33 cellular contexts compared by ENCODE assay signal in genomic region chr14:63423889-63424288, GRCh38.
"Had no signal": no experiment of that assay in that cellular context is flagged by ENCODE, and none has a peak within 500 bp of the region (broad histone marks: within the 10 kb centered on the region; RNA-seq: fewer than 3 reads in every experiment).

No MANE protein-coding gene starts in this region.

- H3K27ac ChIP-seq: Peyer's patch, WERI-Rb-1 had no signal

- H3K36me3 ChIP-seq: MG63 had no signal

- DNase-seq: activated CD4-positive, alpha-beta T cell treated with anti-CD3 and anti-CD28 coated beads for 1 hour; activated CD4-positive, alpha-beta T cell treated with anti-CD3 and anti-CD28 coated beads, Interleukin-2, amount 10 ng/mL, durations not matched to agents 24 days and 14 days; activated CD4-positive, alpha-beta T cell treated with anti-CD3 and anti-CD28 coated beads, Interleukin-2, amount 50 U/mL, for 4 hours; activated CD4-positive, CD25-positive, alpha-beta regulatory T cell; activated CD8-positive, alpha-beta T cell treated with anti-CD3 and anti-CD28 coated beads for 36 hours; activated gamma-delta T cell; activated naive CD4-positive, alpha-beta T cell treated with Interleukin-2 at 50 U/mL for 16 hours; activated naive CD8-positive, alpha-beta T cell treated with anti-CD3 and anti-CD28 coated beads, Interleukin-2, amount 50 U/mL, for 24 hours; activated T-cell treated with anti-CD3 and anti-CD28 coated beads, Interleukin-2, amount 50 U/mL, for 24 hours; Kasumi-1; KG1; MG63; NCI-H1048; NCI-H1105 treated with DMSO at 0.1 percent for 48 hours; NCI-H1436; NCI-H1694; NCI-H1930; NCI-H2081 treated with DMSO at 0.1 percent for 48 hours; NCI-H226; NCI-H446 treated with DMSO at 0.1 percent for 48 hours; NCI-H524; PC-3; Peyer's patch; RPMI8226; SW 1271; T-helper 1 cell; T1000; WERI-Rb-1 had no signal

- H3K4me1 Mint-ChIP-seq: activated naive CD8-positive, alpha-beta T cell treated with anti-CD3 and anti-CD28 coated beads, Interleukin-2, amount 50 U/mL, for 24 hours had no signal

- H3K27me3 ChIP-seq: MG63, Peyer's patch had no signal

- FAIRE-seq: bronchial epithelial cell had no signal

- H3K27ac Mint-ChIP-seq: activated CD4-positive, alpha-beta T cell treated with anti-CD3 and anti-CD28 coated beads, Interleukin-2, amount 10 ng/mL, durations not matched to agents 24 days and 14 days; activated CD8-positive, alpha-beta T cell treated with anti-CD3 and anti-CD28 coated beads for 36 hours; activated naive CD8-positive, alpha-beta T cell; activated naive CD8-positive, alpha-beta T cell treated with anti-CD3 and anti-CD28 coated beads, Interleukin-2, amount 50 U/mL, for 24 hours; activated T-cell treated with anti-CD3 and anti-CD28 coated beads, Interleukin-2, amount 50 U/mL, for 24 hours; activated T-helper 2 cell treated with anti-CD3 and anti-CD28 coated beads, Interferon-gamma antibody, Interleukin-2, Interleukin-4, amounts not matched to agents 10 μg/mL and 5 μg/mL and 100 μg/mL, durations not matched to agents 14 hours and 24 hours and 36 hours had no signal

- H3K27me3 Mint-ChIP-seq: activated CD4-positive, alpha-beta T cell treated with anti-CD3 and anti-CD28 coated beads, Interleukin-2, amount 10 ng/mL, durations not matched to agents 24 days and 14 days; activated CD8-positive, alpha-beta T cell treated with anti-CD3 and anti-CD28 coated beads for 36 hours; activated naive CD8-positive, alpha-beta T cell; activated naive CD8-positive, alpha-beta T cell treated with anti-CD3 and anti-CD28 coated beads, Interleukin-2, amount 50 U/mL, for 24 hours; activated T-cell treated with anti-CD3 and anti-CD28 coated beads, Interleukin-2, amount 50 U/mL, for 24 hours; brain; central memory CD8-positive, alpha-beta T cell had no signal

- H3K4me3 ChIP-seq: MG63, Peyer's patch had no signal

- H3K9me3 ChIP-seq: MG63, Peyer's patch had no signal

- H3K9me3 Mint-ChIP-seq: activated CD4-positive, alpha-beta T cell treated with anti-CD3 and anti-CD28 coated beads, Interleukin-2, amount 10 ng/mL, durations not matched to agents 24 days and 14 days; activated CD8-positive, alpha-beta T cell treated with anti-CD3 and anti-CD28 coated beads for 36 hours; activated naive CD8-positive, alpha-beta T cell treated with anti-CD3 and anti-CD28 coated beads, Interleukin-2, amount 50 U/mL, for 24 hours; activated T-cell treated with anti-CD3 and anti-CD28 coated beads, Interleukin-2, amount 50 U/mL, for 24 hours; activated T-helper 2 cell treated with anti-CD3 and anti-CD28 coated beads, Interferon-gamma antibody, Interleukin-2, Interleukin-4, amounts not matched to agents 10 μg/mL and 5 μg/mL and 100 μg/mL, durations not matched to agents 14 hours and 24 hours and 36 hours; brain; central memory CD8-positive, alpha-beta T cell had no signal

- H3K4me3 Mint-ChIP-seq: activated CD4-positive, alpha-beta T cell treated with anti-CD3 and anti-CD28 coated beads, Interleukin-2, amount 10 ng/mL, durations not matched to agents 24 days and 14 days; activated CD8-positive, alpha-beta T cell treated with anti-CD3 and anti-CD28 coated beads for 36 hours; activated naive CD8-positive, alpha-beta T cell; activated naive CD8-positive, alpha-beta T cell treated with anti-CD3 and anti-CD28 coated beads, Interleukin-2, amount 50 U/mL, for 24 hours; activated T-cell treated with anti-CD3 and anti-CD28 coated beads, Interleukin-2, amount 50 U/mL, for 24 hours; brain; central memory CD8-positive, alpha-beta T cell had no signal

- ATAC-seq: activated CD8-positive, alpha-beta T cell treated with anti-CD3 and anti-CD28 coated beads for 36 hours; activated naive CD8-positive, alpha-beta T cell treated with anti-CD3 and anti-CD28 coated beads, Interleukin-2, amount 50 U/mL, for 24 hours; PC-3 had no signal
